Comparison of ENCODE assay signal across 9 cellular contexts in genomic region chr19:49816616-49817015, GRCh38. TPM values are rescaled to one million over a fixed set of nuclear protein-coding genes. Genes with fewer than 3 reads are reported as not detected.
DNase-seq lines count a peak whose midpoint lies in the region; ATAC-seq and TF ChIP-seq lines count a peak whose summit lies in the region.
"Had no signal": no experiment of that assay in that cellular context is flagged by ENCODE, and none has a peak within 500 bp of the region (broad histone marks: within the 10 kb centered on the region; RNA-seq: fewer than 3 reads in every experiment).

No MANE protein-coding gene starts in this region.

- H3K4me1 Mint-ChIP-seq in activated T-cell treated with anti-CD3 and anti-CD28 coated beads, Interleukin-2, amount 50 U/mL, for 4 hours (ENCODE audit: low read depth), result peaks cover 39% of the 10 kb centered on the region
- H3K4me1 Mint-ChIP-seq in MCF 10A (ENCODE audit: insufficient read depth, unreplicated experiment) (peaks cover 16% of the 10 kb centered on the region), mesothelial cell of epicardium (peaks cover 39% of the 10 kb centered on the region)

- H3K36me3 ChIP-seq in tibial artery, result peaks cover 0 to 9% (median 0%) of the 10 kb centered on the region in 3 donors

- POLR2A ChIA-PET in MCF 10A (lab: Yijun Ruan, JAX), result interaction anchor here (0.7 to 3.6 kb wide), 4 partner anchors 34 to 139 kb away, joined by 4 to 36 read pairs (median 12); partner anchors contain the start of genes AKT1S1, AP2A1, PRMT1 and PTOV1

- CTCF ChIA-PET in MCF 10A (lab: Yijun Ruan, JAX), result interaction anchor here (0.7 to 1.3 kb wide), 2 partner anchors 66 to 412 kb away, joined by 3 read pairs; no protein-coding TSS in a partner anchor

- H3K36me3 Mint-ChIP-seq in activated T-cell treated with anti-CD3 and anti-CD28 coated beads, Interleukin-2, amount 50 U/mL, for 4 hours (ENCODE audit: insufficient read depth), result no peaks in the 10 kb centered on the region
- H3K36me3 Mint-ChIP-seq in MCF 10A (ENCODE audit: insufficient read depth, unreplicated experiment) (peaks cover 18% of the 10 kb centered on the region), mesothelial cell of epicardium (peaks cover 4% of the 10 kb centered on the region)

- H3K9me3 ChIP-seq in tibial artery, result no peaks in the 10 kb centered on the region

- H3K4me3 ChIP-seq in tibial artery, result peak overlapping the region; percentile 71 to 72

- ATAC-seq in activated T-cell treated with anti-CD3 and anti-CD28 coated beads, Interleukin-2, amount 50 U/mL, for 4 hours, result no peak
- ATAC-seq in HG03045 (IDR thresholded peaks at IDR 0.05; ENCODE audit: unreplicated experiment) (no peak), GM21390 (IDR thresholded peaks at IDR 0.05; ENCODE audit: unreplicated experiment) (no peak)

- peak overlapping the region; percentile 94 to 95 for H3K27ac ChIP-seq in tibial artery
- H3K27ac ChIP-seq: C4-2B had no signal

- peak overlapping the region; percentile 100 for H3K27ac Mint-ChIP-seq in MCF 10A (ENCODE audit: low read depth, unreplicated experiment)
- peak overlapping the region; percentile 100 for H3K27ac Mint-ChIP-seq in mesothelial cell of epicardium

- H3K4me1 ChIP-seq in tibial artery, result peaks cover 0 to 42% (median 21%) of the 10 kb centered on the region in 4 donors

- TF ChIP-seq CTCF in MCF 10A (IDR thresholded peaks at IDR 0.05; ENCODE audit: unreplicated experiment) (no peak), mesothelial cell of epicardium (IDR thresholded peaks at IDR 0.05; ENCODE audit: unreplicated experiment) (no peak), tibial artery (IDR thresholded peaks at IDR 0.05) (no peak)

- no peaks in the 10 kb centered on the region for H3K27me3 Mint-ChIP-seq in activated T-cell treated with anti-CD3 and anti-CD28 coated beads, Interleukin-2, amount 50 U/mL, for 4 hours (ENCODE audit: low read depth)
- no peaks in the 10 kb centered on the region for H3K27me3 Mint-ChIP-seq in MCF 10A (ENCODE audit: insufficient read depth, unreplicated experiment)
- no peaks in the 10 kb centered on the region for H3K27me3 Mint-ChIP-seq in mesothelial cell of epicardium (ENCODE audit: low read depth)

- no TSS peak for BruUV-seq in MCF 10A (replicated peaks; lab: Mats Ljungman, UMichigan)

- no peaks in the 10 kb centered on the region for H3K9me3 Mint-ChIP-seq in activated T-cell treated with anti-CD3 and anti-CD28 coated beads, Interleukin-2, amount 50 U/mL, for 4 hours
- H3K9me3 Mint-ChIP-seq in MCF 10A (ENCODE audit: unreplicated experiment) (no peaks in the 10 kb centered on the region), mesothelial cell of epicardium (no peaks in the 10 kb centered on the region)

- intact Hi-C loops in MCF 10A (cut with micrococcal nuclease), result loop anchor here (5.0 kb wide), 1 partner anchor 51 kb away; the partner anchor contains the start of gene PNKP
- intact Hi-C loops in tibial artery (cut with DNase I; ENCODE audit: low total_unique reads), result loop anchor here (5.0 kb wide), 1 partner anchor 56 kb away; no protein-coding TSS in a partner anchor

- peak overlapping the region; percentile 33 for H3K4me3 Mint-ChIP-seq in activated T-cell treated with anti-CD3 and anti-CD28 coated beads, Interleukin-2, amount 50 U/mL, for 4 hours
- H3K4me3 Mint-ChIP-seq in MCF 10A (ENCODE audit: unreplicated experiment) (peak overlapping the region; percentile 97), mesothelial cell of epicardium (no peak overlapping the region)

- H3K27me3 ChIP-seq in tibial artery, result no peaks in the 10 kb centered on the region

- DNase-seq in activated T-cell treated with anti-CD3 and anti-CD28 coated beads, Interleukin-2, amount 50 U/mL, for 4 hours, result no peak
- DNase-seq in activated T-cell treated with anti-CD3 and anti-CD28 coated beads, Interleukin-2, amount 50 U/mL, for 48 hours, result no peak
- DNase-seq in MCF 10A (ENCODE audit: unreplicated experiment) (no peak), mesothelial cell of epicardium (ENCODE audit: low spot score in 2 of 2, unreplicated experiment in 2 of 2) (no peak), tibial artery (no peak)
- DNase-seq in activated naive CD4-positive, alpha-beta T cell treated with anti-CD3 and anti-CD28 coated beads, Interleukin-2, amount 50 U/mL, for 16 hours, result no peak

RNA-seq across cellular contexts. Expression of gene MED25, which starts 1.5 kb away (rescaled TPM):
- total RNA-seq in activated T-cell treated with anti-CD3 and anti-CD28 coated beads, Interleukin-2, amount 50 U/mL, for 4 hours, result 10 to 100 TPM; 44.1 to 51.0 (median 47.2) TPM
- 39.9 and 43.2 TPM in 2 replicates for total RNA-seq in MCF 10A (2022)
- 103 to 107 TPM (median 105 TPM) in 3 replicates for total RNA-seq in mesothelial cell of epicardium

RNA-seq across cellular contexts. Expression of gene FUZ, which starts 3.5 kb away (rescaled TPM):
- 10 to 100 TPM; 15.6 to 19.9 (median 18.5) TPM for total RNA-seq in activated T-cell treated with anti-CD3 and anti-CD28 coated beads, Interleukin-2, amount 50 U/mL, for 4 hours
- 10.9 and 19.0 TPM in 2 replicates for total RNA-seq in MCF 10A (2022)
- total RNA-seq in mesothelial cell of epicardium, result 23.1 to 25.8 TPM (median 23.2 TPM) in 3 replicates

RNA-seq across cellular contexts. Expression of gene PTOV1, which starts 34.3 kb away (rescaled TPM):
- total RNA-seq in activated T-cell treated with anti-CD3 and anti-CD28 coated beads, Interleukin-2, amount 50 U/mL, for 4 hours, result 10 to 100 TPM; 77.8 to 86.3 (median 83.7) TPM
- 68.5 and 78.8 TPM in 2 replicates for total RNA-seq in MCF 10A (2022)
- 415 to 431 TPM (median 422 TPM) in 3 replicates for total RNA-seq in mesothelial cell of epicardium

RNA-seq across cellular contexts. Expression of gene AP2A1, which starts 49.8 kb away (rescaled TPM):
- 10 to 100 TPM; 63.6 to 73.6 (median 71.5) TPM for total RNA-seq in activated T-cell treated with anti-CD3 and anti-CD28 coated beads, Interleukin-2, amount 50 U/mL, for 4 hours
- total RNA-seq in MCF 10A (2022) (70.5 and 80.0 TPM in 2 replicates), mesothelial cell of epicardium (84.6 to 89.6 TPM (median 85.2 TPM) in 3 replicates)

RNA-seq across cellular contexts. Expression of gene PNKP, which starts 50.8 kb away (rescaled TPM):
- total RNA-seq in activated T-cell treated with anti-CD3 and anti-CD28 coated beads, Interleukin-2, amount 50 U/mL, for 4 hours, result 100 to 1,000 TPM; 110 to 120 (median 110) TPM
- 70.7 and 90.3 TPM in 2 replicates for total RNA-seq in MCF 10A (2022)
- 96.6 to 103 TPM (median 97.8 TPM) in 3 replicates for total RNA-seq in mesothelial cell of epicardium
